16 cellular contexts compared by ENCODE assay signal in genomic region chr1:25003000-25003399, GRCh38.
"Had no signal": no experiment of that assay in that cellular context is flagged by ENCODE, and none has a peak within 500 bp of the region (broad histone marks: within the 10 kb centered on the region; RNA-seq: fewer than 3 reads in every experiment).

No MANE protein-coding gene starts in this region.

- H3K4me1 ChIP-seq: body of pancreas had no signal

- H3K27me3 ChIP-seq: body of pancreas had no signal

- H3K4me3 ChIP-seq: body of pancreas, esophagus squamous epithelium, left ventricle myocardium inferior, tibial nerve had no signal

- H3K4me3 Mint-ChIP-seq: central memory CD8-positive, alpha-beta T cell; naive B cell had no signal

- H3K9me3 ChIP-seq: body of pancreas, esophagus squamous epithelium, left ventricle myocardium inferior, tibial nerve had no signal

- H3K27ac Mint-ChIP-seq: naive B cell had no signal

- H3K36me3 Mint-ChIP-seq: naive B cell had no signal

- H3K27me3 Mint-ChIP-seq: central memory CD8-positive, alpha-beta T cell had no signal

- DNase-seq: activated CD4-positive, alpha-beta T cell treated with anti-CD3 and anti-CD28 coated beads for 1 hour; amygdala; body of pancreas; cortex of kidney; effector CD4-positive, alpha-beta T cell; esophagus squamous epithelium; glutamatergic neuron; hypothalamus; kidney; left ventricle myocardium inferior; naive B cell; substantia nigra; T1000 had no signal

- ATAC-seq: body of pancreas had no signal

- H3K27ac ChIP-seq: body of pancreas, esophagus squamous epithelium, left ventricle myocardium inferior, tibial nerve, VCaP had no signal

- H3K36me3 ChIP-seq: esophagus squamous epithelium, left ventricle myocardium inferior, tibial nerve had no signal

- H3K9me3 Mint-ChIP-seq: central memory CD8-positive, alpha-beta T cell; naive B cell had no signal
